8 cellular contexts compared by ENCODE assay signal in the genomic region with DNA sequence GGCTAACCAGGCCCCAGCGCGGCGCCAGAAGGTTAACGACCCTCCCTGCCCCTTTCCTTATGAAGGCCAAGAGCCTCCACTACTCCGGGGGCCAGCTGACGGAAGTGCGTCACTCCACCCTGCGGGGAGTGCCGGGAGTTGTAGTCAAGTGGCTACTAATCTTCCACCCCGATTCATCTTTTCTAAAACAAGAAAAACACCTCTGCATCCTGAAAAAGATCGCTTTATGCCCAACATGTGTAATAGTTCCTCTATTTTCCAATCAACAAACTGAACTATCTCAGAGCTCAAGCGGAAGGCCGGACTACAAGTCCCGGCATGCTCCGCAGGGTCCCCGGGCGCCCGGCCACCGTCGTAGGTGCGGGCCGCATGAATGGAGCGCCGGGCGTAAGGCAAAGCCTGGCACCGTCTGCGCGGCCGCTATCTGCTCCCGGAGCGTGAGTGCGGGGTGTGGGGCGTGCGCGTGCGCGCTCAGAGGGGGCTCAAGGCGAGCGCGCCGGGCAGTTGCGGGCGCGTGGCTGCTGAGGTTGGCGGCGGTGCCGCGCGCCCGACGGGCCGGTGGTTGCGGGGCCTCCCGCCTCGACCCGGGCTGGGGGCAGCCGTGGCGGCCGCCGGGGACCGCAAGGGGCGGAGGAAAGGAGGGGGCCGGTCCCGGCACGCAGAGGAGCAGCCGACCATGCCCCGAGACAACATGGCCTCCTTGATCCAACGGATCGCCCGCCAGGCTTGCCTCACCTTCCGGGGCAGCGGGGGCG.
DNase-seq lines count a peak whose midpoint lies in the region; ATAC-seq and TF ChIP-seq lines count a peak whose summit lies in the region.

ADO (plus strand) TSS at position 337 of the 755 bp plus-strand sequence; CDS start at position 677, 340 bp downstream.

- ATAC-seq in GM19023 (IDR thresholded peaks at IDR 0.05; ENCODE audit: unreplicated experiment) (peak; percentile 83), HG03175 (IDR thresholded peaks at IDR 0.05; ENCODE audit: unreplicated experiment) (peak; percentile 85)

- TF ChIP-seq CTCF in AG10803 (conservative IDR thresholded peaks at IDR 0.05; ENCODE audit: low read length) (no peak), choroid plexus epithelial cell (conservative IDR thresholded peaks at IDR 0.05; ENCODE audit: low read depth, low read length) (no peak)

- peak within 1 kb of the TSS; percentile 96 for H3K4me3 ChIP-seq in AG10803 (ENCODE audit: low read length)
- peak within 1 kb of the TSS; percentile 87 for H3K4me3 ChIP-seq in choroid plexus epithelial cell (ENCODE audit: low read depth, low read length)

- DNase-seq in AG10803 (ENCODE audit: low read depth) (peak; percentile 81), NCI-H345 (lab: John Stamatoyannopoulos, UW) (peak; percentile 80), choroid plexus epithelial cell (ENCODE audit: low read depth) (peak; percentile 91), kidney glomerular epithelial cell (lab: John Stamatoyannopoulos, UW) (peak; percentile 93)
- DNase-seq in activated CD4-positive, alpha-beta T cell treated with anti-CD3 and anti-CD28 coated beads for 24 hours (ENCODE audit: low read depth in 2 of 2): peak; percentile 59 to 70
- DNase-seq in stimulated activated CD4-positive, alpha-beta T cell treated with anti-CD3 and anti-CD28 coated beads, Interleukin-15, amount 100 ng/mL, for 48 hours (ENCODE audit: low read depth in 2 of 2): peak; percentile 68

Comparison
In these comparisons a context has a peak if more than half of its experiments do, and no peak if none do; other contexts are left out.
1. Peak in every context shown above with its lines: DNase-seq, ATAC-seq and H3K4me3 ChIP-seq.